Comparison of ENCODE assay signal across 1 cellular context in the genomic region with DNA sequence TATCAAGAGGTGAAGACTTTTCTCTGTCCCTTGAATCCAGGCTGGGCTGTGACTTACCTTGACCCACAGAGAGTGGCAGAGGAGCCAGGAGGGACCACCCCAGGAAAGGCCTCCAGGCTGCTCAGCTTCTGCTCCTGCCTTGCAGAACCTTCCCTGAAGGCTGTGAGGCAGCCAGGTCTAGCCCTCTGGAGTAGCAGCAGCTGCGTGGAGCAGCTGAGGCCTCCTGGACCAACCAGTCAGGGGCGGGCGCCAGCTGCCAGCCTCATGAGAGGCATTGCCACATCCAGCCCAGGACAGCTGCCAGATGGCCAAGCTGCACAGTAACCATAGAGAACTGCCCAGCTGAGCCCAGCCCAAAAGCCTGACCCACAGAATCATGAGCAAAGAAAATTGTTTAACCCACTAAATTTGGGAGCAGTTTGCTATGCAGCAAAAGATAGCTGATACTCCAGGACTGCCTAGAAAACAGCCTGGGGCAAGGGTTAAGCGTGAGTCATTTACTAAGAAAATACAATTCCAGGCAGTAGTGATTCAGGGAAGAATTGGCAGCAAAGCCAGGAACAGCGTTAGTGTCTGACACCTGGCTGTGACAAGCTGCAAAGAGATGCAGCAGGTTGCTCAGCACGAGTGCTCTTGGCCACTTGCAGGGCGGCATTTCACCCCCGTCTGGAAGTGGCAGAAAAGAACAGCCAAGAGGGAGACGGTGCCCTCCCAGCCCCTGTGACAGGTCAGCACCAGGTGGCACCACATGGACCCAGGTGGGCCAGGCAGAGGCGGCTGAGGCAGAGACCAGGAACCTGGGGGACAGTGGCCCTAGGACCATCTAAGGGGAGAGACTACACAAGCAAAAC.
A peak's percentile ranks its signal among the peaks of the same experiment; 100 is the strongest.
TF ChIP-seq lines count a peak whose summit lies in the region.

No MANE protein-coding gene starts in this region.

TF ChIP-seq in SK-N-SH, 30 proteins besides CTCF, POLR2A, EP300 and RAD21 (continued from another document):
- TF ChIP-seq FOSL2 (IDR thresholded peaks at IDR 0.05; ENCODE audit: borderline replicate concordance, low read depth), result peak; percentile 30; the same call in 1 of the 2 replicates
- TF ChIP-seq NRF1 (IDR thresholded peaks at IDR 0.05; ENCODE audit: low read depth, low read length), result no peak
- no peak for TF ChIP-seq TEAD4 (IDR thresholded peaks at IDR 0.05; ENCODE audit: borderline replicate concordance, insufficient read depth)
